9 cellular contexts compared by ENCODE assay signal in the genomic region with DNA sequence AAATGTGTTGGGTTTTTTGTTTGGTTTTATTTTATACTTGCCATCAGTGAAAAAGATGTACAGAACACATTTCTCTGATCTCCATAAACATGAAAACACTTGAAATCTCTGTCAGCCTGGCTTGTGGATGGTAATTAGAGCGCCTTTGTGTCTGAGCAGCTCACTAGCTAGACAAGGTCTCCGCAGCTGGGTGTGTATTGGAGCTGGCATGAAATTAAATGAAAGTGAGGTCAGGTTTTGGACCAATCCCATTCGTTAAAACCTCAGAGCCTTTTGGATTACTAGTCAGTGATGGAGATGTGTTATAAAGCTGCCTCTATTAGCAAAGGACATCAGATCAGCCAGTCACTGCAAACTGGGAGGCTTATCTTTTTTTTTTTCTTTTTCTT. TPM values are rescaled to one million over a fixed set of nuclear protein-coding genes. Genes with fewer than 3 reads are reported as not detected.
DNase-seq lines count a peak whose midpoint lies in the region; ATAC-seq lines count a peak whose summit lies in the region.
"Had no signal": no experiment of that assay in that cellular context is flagged by ENCODE, and none has a peak within 500 bp of the region (broad histone marks: within the 10 kb centered on the region; RNA-seq: fewer than 3 reads in every experiment).

No MANE protein-coding gene starts in this region.

- H3K4me3 ChIP-seq in rectal smooth muscle tissue (ENCODE audit: low read length) = peak overlapping the region; percentile 73

- H3K36me3 ChIP-seq in rectal smooth muscle tissue (ENCODE audit: control insufficient read depth, insufficient read depth, low read length) = no peaks in the 10 kb centered on the region
- H3K36me3 ChIP-seq: gastroesophageal sphincter had no signal

- H3K4me1 ChIP-seq in rectal smooth muscle tissue (ENCODE audit: control insufficient read depth, insufficient read depth, low read length) = peaks cover 7% of the 10 kb centered on the region

- DNase-seq in NCI-H82 (lab: John Stamatoyannopoulos, UW) = peak; percentile 24
- no peak for DNase-seq in NCI-H82 treated with DMSO at 0.1 percent for 48 hours (lab: John Stamatoyannopoulos, UW; ENCODE audit: unreplicated experiment)
- DNase-seq in NCI-H2227 treated with DMSO at 0.1 percent for 48 hours (lab: John Stamatoyannopoulos, UW) = peak; percentile 68
- peak; percentile 74 for DNase-seq in globus pallidus (ENCODE audit: low spot score)
- no peak for DNase-seq in ureter (ENCODE audit: low spot score)
- no peak for DNase-seq in middle frontal gyrus (ENCODE audit: extremely low spot score, low spot score)

- H3K27me3 ChIP-seq in rectal smooth muscle tissue (ENCODE audit: control insufficient read depth, insufficient read depth, low read length) = no peaks in the 10 kb centered on the region
- H3K27me3 ChIP-seq: gastroesophageal sphincter had no signal

- H3K27ac ChIP-seq in rectal smooth muscle tissue (ENCODE audit: low read depth, low read length) = no peak overlapping the region

- ATAC-seq in GM18511 (IDR thresholded peaks at IDR 0.05; ENCODE audit: unreplicated experiment) = no peak
- ATAC-seq: gastroesophageal sphincter had no signal

- no peak overlapping the region for H3K9ac ChIP-seq in rectal smooth muscle tissue (ENCODE audit: low read length)

RNA-seq across cellular contexts. Expression of gene FRAT1, which starts 2.7 kb away (rescaled TPM):
- total RNA-seq in ureter = 2.9 TPM

RNA-seq across cellular contexts. Expression of gene FRAT2, which starts 12.7 kb away (rescaled TPM):
- 11.8 TPM for total RNA-seq in ureter

RNA-seq across cellular contexts. Expression of gene ARHGAP19, which starts 29.4 kb away (rescaled TPM):
- 8.3 TPM for total RNA-seq in ureter

Comparison
In these comparisons a context has a peak if more than half of its experiments do, and no peak if none do; other contexts are left out.
1. DNase-seq: peak in NCI-H82 (single experiment), NCI-H2227 treated with DMSO at 0.1 percent for 48 hours (single experiment) and globus pallidus (single experiment); none in NCI-H82 treated with DMSO at 0.1 percent for 48 hours (single experiment), ureter (single experiment) and middle frontal gyrus (single experiment).